Comparison of ENCODE assay signal across 1 cellular context in the genomic region with DNA sequence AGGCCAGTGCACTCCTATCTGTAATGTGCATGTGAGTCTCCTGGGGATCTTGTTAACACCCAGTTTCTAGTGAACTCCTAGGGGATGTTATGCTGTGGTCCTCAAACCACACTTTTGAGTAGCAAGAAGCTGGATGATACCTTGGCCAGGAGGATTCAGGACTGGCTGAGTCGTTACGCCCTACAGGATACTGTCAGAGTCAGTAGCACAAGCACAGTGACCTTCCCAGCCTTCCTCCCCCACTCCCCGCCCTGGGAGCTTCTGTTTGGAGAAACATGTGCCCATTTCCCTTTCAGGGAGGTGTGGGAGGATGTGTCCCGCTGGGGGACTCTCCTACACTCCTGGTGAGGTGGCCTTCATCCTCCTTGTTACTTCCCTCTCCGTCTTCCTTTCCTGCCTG.
TF ChIP-seq lines count a peak whose summit lies in the region.

No MANE protein-coding gene starts in this region.

TF ChIP-seq in GM23338, 12 proteins besides CTCF, POLR2A, EP300 and RAD21:
- TF ChIP-seq, protein P1, sequence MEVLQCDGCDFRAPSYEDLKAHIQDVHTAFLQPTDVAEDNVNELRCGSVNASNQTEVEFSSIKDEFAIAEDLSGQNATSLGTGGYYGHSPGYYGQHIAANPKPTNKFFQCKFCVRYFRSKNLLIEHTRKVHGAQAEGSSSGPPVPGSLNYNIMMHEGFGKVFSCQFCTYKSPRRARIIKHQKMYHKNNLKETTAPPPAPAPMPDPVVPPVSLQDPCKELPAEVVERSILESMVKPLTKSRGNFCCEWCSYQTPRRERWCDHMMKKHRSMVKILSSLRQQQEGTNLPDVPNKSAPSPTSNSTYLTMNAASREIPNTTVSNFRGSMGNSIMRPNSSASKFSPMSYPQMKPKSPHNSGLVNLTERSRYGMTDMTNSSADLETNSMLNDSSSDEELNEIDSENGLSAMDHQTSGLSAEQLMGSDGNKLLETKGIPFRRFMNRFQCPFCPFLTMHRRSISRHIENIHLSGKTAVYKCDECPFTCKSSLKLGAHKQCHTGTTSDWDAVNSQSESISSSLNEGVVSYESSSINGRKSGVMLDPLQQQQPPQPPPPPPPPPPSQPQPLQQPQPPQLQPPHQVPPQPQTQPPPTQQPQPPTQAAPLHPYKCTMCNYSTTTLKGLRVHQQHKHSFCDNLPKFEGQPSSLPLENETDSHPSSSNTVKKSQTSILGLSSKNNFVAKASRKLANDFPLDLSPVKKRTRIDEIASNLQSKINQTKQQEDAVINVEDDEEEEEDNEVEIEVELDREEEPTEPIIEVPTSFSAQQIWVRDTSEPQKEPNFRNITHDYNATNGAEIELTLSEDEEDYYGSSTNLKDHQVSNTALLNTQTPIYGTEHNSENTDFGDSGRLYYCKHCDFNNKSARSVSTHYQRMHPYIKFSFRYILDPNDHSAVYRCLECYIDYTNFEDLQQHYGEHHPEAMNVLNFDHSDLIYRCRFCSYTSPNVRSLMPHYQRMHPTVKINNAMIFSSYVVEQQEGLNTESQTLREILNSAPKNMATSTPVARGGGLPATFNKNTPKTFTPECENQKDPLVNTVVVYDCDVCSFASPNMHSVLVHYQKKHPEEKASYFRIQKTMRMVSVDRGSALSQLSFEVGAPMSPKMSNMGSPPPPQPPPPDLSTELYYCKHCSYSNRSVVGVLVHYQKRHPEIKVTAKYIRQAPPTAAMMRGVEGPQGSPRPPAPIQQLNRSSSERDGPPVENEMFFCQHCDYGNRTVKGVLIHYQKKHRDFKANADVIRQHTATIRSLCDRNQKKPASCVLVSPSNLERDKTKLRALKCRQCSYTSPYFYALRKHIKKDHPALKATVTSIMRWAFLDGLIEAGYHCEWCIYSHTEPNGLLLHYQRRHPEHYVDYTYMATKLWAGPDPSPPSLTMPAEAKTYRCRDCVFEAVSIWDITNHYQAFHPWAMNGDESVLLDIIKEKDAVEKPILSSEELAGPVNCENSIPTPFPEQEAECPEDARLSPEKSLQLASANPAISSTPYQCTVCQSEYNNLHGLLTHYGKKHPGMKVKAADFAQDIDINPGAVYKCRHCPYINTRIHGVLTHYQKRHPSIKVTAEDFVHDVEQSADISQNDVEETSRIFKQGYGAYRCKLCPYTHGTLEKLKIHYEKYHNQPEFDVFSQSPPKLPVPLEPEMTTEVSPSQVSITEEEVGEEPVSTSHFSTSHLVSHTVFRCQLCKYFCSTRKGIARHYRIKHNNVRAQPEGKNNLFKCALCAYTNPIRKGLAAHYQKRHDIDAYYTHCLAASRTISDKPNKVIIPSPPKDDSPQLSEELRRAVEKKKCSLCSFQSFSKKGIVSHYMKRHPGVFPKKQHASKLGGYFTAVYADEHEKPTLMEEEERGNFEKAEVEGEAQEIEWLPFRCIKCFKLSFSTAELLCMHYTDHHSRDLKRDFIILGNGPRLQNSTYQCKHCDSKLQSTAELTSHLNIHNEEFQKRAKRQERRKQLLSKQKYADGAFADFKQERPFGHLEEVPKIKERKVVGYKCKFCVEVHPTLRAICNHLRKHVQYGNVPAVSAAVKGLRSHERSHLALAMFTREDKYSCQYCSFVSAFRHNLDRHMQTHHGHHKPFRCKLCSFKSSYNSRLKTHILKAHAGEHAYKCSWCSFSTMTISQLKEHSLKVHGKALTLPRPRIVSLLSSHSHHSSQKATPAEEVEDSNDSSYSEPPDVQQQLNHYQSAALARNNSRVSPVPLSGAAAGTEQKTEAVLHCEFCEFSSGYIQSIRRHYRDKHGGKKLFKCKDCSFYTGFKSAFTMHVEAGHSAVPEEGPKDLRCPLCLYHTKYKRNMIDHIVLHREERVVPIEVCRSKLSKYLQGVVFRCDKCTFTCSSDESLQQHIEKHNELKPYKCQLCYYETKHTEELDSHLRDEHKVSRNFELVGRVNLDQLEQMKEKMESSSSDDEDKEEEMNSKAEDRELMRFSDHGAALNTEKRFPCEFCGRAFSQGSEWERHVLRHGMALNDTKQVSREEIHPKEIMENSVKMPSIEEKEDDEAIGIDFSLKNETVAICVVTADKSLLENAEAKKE (CRISPR knock-in tag; IDR thresholded peaks at IDR 0.05) = no peak
- TF ChIP-seq EZH2phosphoT487 (IDR thresholded peaks at IDR 0.05; ENCODE audit: unreplicated experiment) (no peak), ZNF114 (CRISPR knock-in tag; IDR thresholded peaks at IDR 0.05) (no peak), CREB1 (CRISPR knock-in tag; IDR thresholded peaks at IDR 0.05; ENCODE audit: low read depth) (no peak), ZNF331 (CRISPR knock-in tag; IDR thresholded peaks at IDR 0.05; ENCODE audit: low read depth) (no peak), EZH2 (IDR thresholded peaks at IDR 0.05; ENCODE audit: low read depth, unreplicated experiment) (no peak)
- TF ChIP-seq, protein P2, sequence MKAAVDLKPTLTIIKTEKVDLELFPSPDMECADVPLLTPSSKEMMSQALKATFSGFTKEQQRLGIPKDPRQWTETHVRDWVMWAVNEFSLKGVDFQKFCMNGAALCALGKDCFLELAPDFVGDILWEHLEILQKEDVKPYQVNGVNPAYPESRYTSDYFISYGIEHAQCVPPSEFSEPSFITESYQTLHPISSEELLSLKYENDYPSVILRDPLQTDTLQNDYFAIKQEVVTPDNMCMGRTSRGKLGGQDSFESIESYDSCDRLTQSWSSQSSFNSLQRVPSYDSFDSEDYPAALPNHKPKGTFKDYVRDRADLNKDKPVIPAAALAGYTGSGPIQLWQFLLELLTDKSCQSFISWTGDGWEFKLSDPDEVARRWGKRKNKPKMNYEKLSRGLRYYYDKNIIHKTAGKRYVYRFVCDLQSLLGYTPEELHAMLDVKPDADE (IDR thresholded peaks at IDR 0.05) = no peak
